In the genomic region with DNA sequence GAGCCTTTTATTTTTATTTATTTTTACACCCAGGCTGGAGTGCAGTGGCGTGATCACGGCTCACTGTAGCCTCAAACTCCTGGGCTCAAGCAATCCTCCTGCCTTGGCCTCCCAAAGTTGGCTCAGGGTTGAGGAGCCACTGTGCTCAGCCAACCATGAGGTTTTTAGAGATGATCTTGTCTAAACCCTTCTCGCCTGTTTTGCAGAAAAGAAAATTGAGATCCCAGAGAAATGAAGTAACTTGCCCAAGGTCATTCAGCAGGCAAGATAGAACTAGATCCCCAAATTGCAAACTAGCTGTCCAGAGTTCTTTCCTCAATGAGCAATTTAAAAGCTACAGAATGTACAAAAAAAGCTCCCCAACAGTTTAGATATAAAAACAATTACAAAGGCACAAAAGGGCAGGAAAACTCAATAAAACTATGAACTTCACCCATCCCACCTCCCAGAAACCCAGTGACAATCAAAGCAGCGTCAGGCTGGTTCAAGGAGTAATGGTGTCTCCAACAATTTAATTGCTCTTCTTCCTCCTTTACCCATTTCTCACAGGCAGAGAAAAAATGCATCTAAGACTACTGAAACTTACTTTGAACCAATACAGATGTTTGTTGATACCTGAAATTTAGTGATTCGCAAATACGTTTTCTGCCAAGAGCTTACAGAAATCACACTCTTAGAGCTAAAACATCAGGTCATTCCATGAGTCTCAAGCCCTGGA, we compare ENCODE assay signal across 8 cellular contexts.
DNase-seq lines count a peak whose midpoint lies in the region; ATAC-seq and TF ChIP-seq lines count a peak whose summit lies in the region.

No MANE protein-coding gene starts in this region.

- peak overlapping the region; percentile 9 for H3K27ac Mint-ChIP-seq in nephron progenitor cell

- no peak for TF ChIP-seq CTCF in RWPE1 (conservative IDR thresholded peaks at IDR 0.05; ENCODE audit: low read depth)
- TF ChIP-seq CTCF in nephron progenitor cell (IDR thresholded peaks at IDR 0.05): no peak

- peaks cover 5% of the 10 kb centered on the region for H3K36me3 Mint-ChIP-seq in nephron progenitor cell (ENCODE audit: low read depth)

- peaks cover 8% of the 10 kb centered on the region for H3K27me3 Mint-ChIP-seq in nephron progenitor cell (ENCODE audit: low read depth, poor library complexity)

- CTCF ChIA-PET in RWPE1 (lab: Yijun Ruan, JAX): interaction anchor here (0.6 to 6.2 kb wide), 17 partner anchors 10 to 527 kb away, joined by 3 to 95 read pairs (median 6); no protein-coding TSS in a partner anchor

- H3K4me3 ChIP-seq in BLaER1 treated with 17β-estradiol and CSF1 and Interleukin-3, amounts not matched to agents 10 nM and 100 nM: peak overlapping the region in 9 of 10 experiments; percentile 59 to 72 (median 63); a peak in 16 of 20 replicates

- no peaks in the 10 kb centered on the region; a peak in 1 of 22 replicates for H4K20me1 ChIP-seq in BLaER1 treated with 17β-estradiol and CSF1 and Interleukin-3, amounts not matched to agents 10 nM and 100 nM

- peaks cover 26% of the 10 kb centered on the region for H3K4me1 Mint-ChIP-seq in nephron progenitor cell

- H3K9me3 ChIP-seq in BLaER1 treated with 17β-estradiol and CSF1 and Interleukin-3, amounts not matched to agents 10 nM and 100 nM (replicated peaks in 1 of 11): no peaks in the 10 kb centered on the region

- DNase-seq in RWPE1 (ENCODE audit: low spot score) (no peak), epithelial cell of prostate (ENCODE audit: low read depth, low spot score) (no peak), nephron progenitor cell (no peak), NCI-H2196 (lab: John Stamatoyannopoulos, UW; ENCODE audit: unreplicated experiment) (no peak)
- no peak for DNase-seq in effector CD8-positive, alpha-beta T cell (lab: John Stamatoyannopoulos, UW)

- no peaks in the 10 kb centered on the region for H3K9me3 Mint-ChIP-seq in nephron progenitor cell

- H3K4me1 ChIP-seq in BLaER1 treated with 17β-estradiol and CSF1 and Interleukin-3, amounts not matched to agents 10 nM and 100 nM: peaks cover 8 to 41% (median 21%) of the 10 kb centered on the region in 10 experiments; a peak in 16 of 20 replicates

- peak overlapping the region; percentile 89 for H3K4me3 Mint-ChIP-seq in nephron progenitor cell

- H3K27me3 ChIP-seq in BLaER1 treated with 17β-estradiol and CSF1 and Interleukin-3, amounts not matched to agents 10 nM and 100 nM: peaks cover 2 to 23% (median 20%) of the 10 kb centered on the region in 11 experiments; a peak in 21 of 22 replicates

- ATAC-seq in HG02852 (IDR thresholded peaks at IDR 0.05; ENCODE audit: unreplicated experiment): no peak
- ATAC-seq in activated CD4-positive, CD25-positive, alpha-beta regulatory T cell treated with anti-CD3 and anti-CD28 coated beads, Interleukin-2, amount 50 U/mL, for 24 hours: no peak

- no peaks in the 10 kb centered on the region for H3K36me3 ChIP-seq in BLaER1 treated with 17β-estradiol and CSF1 and Interleukin-3, amounts not matched to agents 10 nM and 100 nM

- peak overlapping the region; percentile 71 to 94 (median 87); a peak in 21 of 22 replicates for H3K4me2 ChIP-seq in BLaER1 treated with 17β-estradiol and CSF1 and Interleukin-3, amounts not matched to agents 10 nM and 100 nM

- peak overlapping the region in 3 of 11 experiments; percentile 61 to 79 (median 71); a peak in 7 of 22 replicates for H3K27ac ChIP-seq in BLaER1 treated with 17β-estradiol and CSF1 and Interleukin-3, amounts not matched to agents 10 nM and 100 nM
- H3K27ac ChIP-seq in RWPE1 (peak overlapping the region; percentile 94), epithelial cell of prostate (peak overlapping the region; percentile 99)

- H3K9ac ChIP-seq in BLaER1 treated with 17β-estradiol and CSF1 and Interleukin-3, amounts not matched to agents 10 nM and 100 nM: peak overlapping the region in 7 of 11 experiments; percentile 69 to 83 (median 77); a peak in 12 of 22 replicates

- POLR2A ChIA-PET in RWPE1 (lab: Yijun Ruan, JAX; ENCODE audit: low non-redundant PET): interaction anchor here (0.6 to 2.1 kb wide), 8 partner anchors 13 to 104 kb away, joined by 3 to 5 read pairs (median 4); no protein-coding TSS in a partner anchor
